ENCODE assay signal across 14 cellular contexts in the genomic region with DNA sequence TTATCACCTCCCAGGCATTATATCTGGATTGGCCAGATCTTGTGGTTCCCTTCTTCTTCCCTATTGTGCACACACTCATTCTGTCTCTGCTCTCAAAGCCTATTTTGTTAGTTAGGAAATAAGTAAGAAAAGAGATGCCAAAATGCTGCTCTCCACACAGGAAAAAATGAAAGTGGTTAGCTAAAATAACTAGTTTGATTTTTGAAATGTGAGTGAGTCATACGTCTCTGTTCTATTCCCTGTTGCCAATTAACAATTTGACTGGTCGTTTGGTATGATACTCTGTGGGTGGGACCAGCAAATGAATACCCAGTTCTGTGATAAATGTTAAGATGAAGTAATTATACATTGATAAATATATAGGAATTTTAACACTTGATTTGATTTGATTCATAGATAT. TPM values are rescaled to one million over a fixed set of nuclear protein-coding genes. Genes with fewer than 3 reads are reported as not detected.
DNase-seq lines count a peak whose midpoint lies in the region; FAIRE-seq and TF ChIP-seq lines count a peak whose summit lies in the region.
"Had no signal": no experiment of that assay in that cellular context is flagged by ENCODE, and none has a peak within 500 bp of the region (broad histone marks: within the 10 kb centered on the region; RNA-seq: fewer than 3 reads in every experiment).

No MANE protein-coding gene starts in this region.

- H3K4me3 Mint-ChIP-seq in activated CD4-positive, alpha-beta memory T cell treated with anti-CD3 and anti-CD28 coated beads, Interleukin-2, amount 10 ng/mL, durations not matched to agents 7 days and 5 days = no peak overlapping the region
- H3K4me3 Mint-ChIP-seq in activated CD4-positive, alpha-beta memory T cell treated with anti-CD3 and anti-CD28 coated beads for 36 hours = no peak overlapping the region
- H3K4me3 Mint-ChIP-seq: activated CD4-positive, alpha-beta T cell treated with anti-CD3 and anti-CD28 coated beads, Interleukin-2, amount 10 ng/mL, durations not matched to agents 7 days and 5 days had no signal

- dilution Hi-C loops in endothelial cell of umbilical vein (cut with MboI; ENCODE audit: extremely low pct_ligation_motif_present, low sequenced_read_pairs) = no loop called here

- FAIRE-seq in endothelial cell of umbilical vein (lab: Jason Lieb, UNC) = no peak

- H3K9me3 Mint-ChIP-seq in activated CD4-positive, alpha-beta memory T cell treated with anti-CD3 and anti-CD28 coated beads, Interleukin-2, amount 10 ng/mL, durations not matched to agents 7 days and 5 days = no peaks in the 10 kb centered on the region
- H3K9me3 Mint-ChIP-seq in activated CD4-positive, alpha-beta memory T cell treated with anti-CD3 and anti-CD28 coated beads for 36 hours = no peaks in the 10 kb centered on the region
- H3K9me3 Mint-ChIP-seq: activated CD4-positive, alpha-beta T cell treated with anti-CD3 and anti-CD28 coated beads, Interleukin-2, amount 10 ng/mL, durations not matched to agents 7 days and 5 days had no signal

- H3K9ac ChIP-seq in endothelial cell of umbilical vein (replicated peaks; ENCODE audit: extremely low read depth, insufficient read depth, low read length) (no peak overlapping the region), skeletal muscle satellite cell (ENCODE audit: low read depth, low read length) (peak overlapping the region; percentile 1)

- H3K4me1 Mint-ChIP-seq in activated CD4-positive, alpha-beta memory T cell treated with anti-CD3 and anti-CD28 coated beads, Interleukin-2, amount 10 ng/mL, durations not matched to agents 7 days and 5 days = peaks cover 38% of the 10 kb centered on the region
- H3K4me1 Mint-ChIP-seq in activated CD4-positive, alpha-beta memory T cell treated with anti-CD3 and anti-CD28 coated beads for 36 hours (ENCODE audit: low read depth) = peaks cover 40% of the 10 kb centered on the region

- H3K9me1 ChIP-seq in endothelial cell of umbilical vein (replicated peaks; ENCODE audit: control insufficient read depth, extremely low read depth, insufficient read depth, low read length) = no peaks in the 10 kb centered on the region

- peaks cover 14% of the 10 kb centered on the region for H3K4me1 ChIP-seq in endothelial cell of umbilical vein (ENCODE audit: control insufficient read depth, extremely low read depth, insufficient read depth, low read length)
- peaks cover 22% of the 10 kb centered on the region for H3K4me1 ChIP-seq in skeletal muscle satellite cell (ENCODE audit: control insufficient read depth, insufficient read depth, low read length)
- H3K4me1 ChIP-seq: adrenal gland had no signal

- H4K20me1 ChIP-seq in endothelial cell of umbilical vein (replicated peaks; ENCODE audit: control insufficient read depth, extremely low read depth, insufficient read depth, low read length) = peaks cover 2% of the 10 kb centered on the region

- intact Hi-C loops in activated CD4-positive, alpha-beta memory T cell treated with anti-CD3 and anti-CD28 coated beads for 36 hours (cut with micrococcal nuclease) = no loop called here
- intact Hi-C loops in endothelial cell of umbilical vein (cut with micrococcal nuclease) = loop anchor here (5.0 kb wide), 2 partner anchors 148 to 453 kb away; no protein-coding TSS in a partner anchor

- peak overlapping the region; percentile 54 for H3K27ac Mint-ChIP-seq in activated CD4-positive, alpha-beta memory T cell treated with anti-CD3 and anti-CD28 coated beads, Interleukin-2, amount 10 ng/mL, durations not matched to agents 7 days and 5 days
- no peak overlapping the region for H3K27ac Mint-ChIP-seq in activated CD4-positive, alpha-beta memory T cell treated with anti-CD3 and anti-CD28 coated beads for 36 hours
- H3K27ac Mint-ChIP-seq: activated CD4-positive, alpha-beta T cell treated with anti-CD3 and anti-CD28 coated beads, Interleukin-2, amount 10 ng/mL, durations not matched to agents 7 days and 5 days had no signal

- TF ChIP-seq CTCF in endothelial cell of umbilical vein (IDR thresholded peaks at IDR 0.05; ENCODE audit: extremely low read depth in 1 of 2, insufficient read depth in 1 of 2, low read depth in 1 of 2, low read length in 2 of 2) = no peak

- CTCF ChIA-PET in activated CD4-positive, alpha-beta memory T cell treated with anti-CD3 and anti-CD28 coated beads, Interleukin-2, amount 10 ng/mL, durations not matched to agents 7 days and 5 days (lab: Charles Lee) = interaction anchor here (1.3 to 2.0 kb wide), 5 partner anchors 25 to 147 kb away, joined by 3 to 10 read pairs (median 6); no protein-coding TSS in a partner anchor
- CTCF ChIA-PET in activated CD4-positive, alpha-beta memory T cell treated with anti-CD3 and anti-CD28 coated beads for 36 hours (lab: Charles Lee) = interaction anchor here (1.0 to 2.7 kb wide), 3 partner anchors 25 to 129 kb away, joined by 3 to 7 read pairs (median 7); no protein-coding TSS in a partner anchor
- CTCF ChIA-PET in endothelial cell of umbilical vein (lab: Charles Lee) = interaction anchor here (1.0 to 2.4 kb wide), 6 partner anchors 10 to 687 kb away, joined by 3 to 13 read pairs (median 4); no protein-coding TSS in a partner anchor

- H3K27me3 ChIP-seq in endothelial cell of umbilical vein (ENCODE audit: control insufficient read depth in 2 of 2, insufficient read depth in 2 of 2, low read length in 2 of 2) (no peaks in the 10 kb centered on the region), skeletal muscle satellite cell (ENCODE audit: control insufficient read depth, insufficient read depth, low read length) (no peaks in the 10 kb centered on the region)
- H3K27me3 ChIP-seq: adrenal gland, hepatocyte, spleen had no signal

- peak overlapping the region; percentile 11 for H3K27ac ChIP-seq in endothelial cell of umbilical vein (ENCODE audit: insufficient read depth, low read depth, low read length)
- H3K27ac ChIP-seq: adrenal gland, hepatocyte, spleen had no signal

- H3K4me2 ChIP-seq in endothelial cell of umbilical vein (ENCODE audit: insufficient read depth, low read length) (peak overlapping the region; percentile 36), skeletal muscle satellite cell (ENCODE audit: low read length) (peak overlapping the region; percentile 46)
- H3K4me2 ChIP-seq: hepatocyte had no signal

- no peaks in the 10 kb centered on the region for H3K27me3 Mint-ChIP-seq in activated CD4-positive, alpha-beta memory T cell treated with anti-CD3 and anti-CD28 coated beads, Interleukin-2, amount 10 ng/mL, durations not matched to agents 7 days and 5 days
- H3K27me3 Mint-ChIP-seq in activated CD4-positive, alpha-beta memory T cell treated with anti-CD3 and anti-CD28 coated beads for 36 hours = no peaks in the 10 kb centered on the region
- H3K27me3 Mint-ChIP-seq: activated CD4-positive, alpha-beta T cell treated with anti-CD3 and anti-CD28 coated beads, Interleukin-2, amount 10 ng/mL, durations not matched to agents 7 days and 5 days had no signal

- H3K9me3 ChIP-seq in endothelial cell of umbilical vein (replicated peaks; ENCODE audit: control insufficient read depth, insufficient read depth, low read length) = no peaks in the 10 kb centered on the region
- no peaks in the 10 kb centered on the region for H3K9me3 ChIP-seq in skeletal muscle satellite cell (replicated peaks; ENCODE audit: low read length)
- H3K9me3 ChIP-seq: adrenal gland, spleen had no signal

- H3K36me3 Mint-ChIP-seq in activated CD4-positive, alpha-beta memory T cell treated with anti-CD3 and anti-CD28 coated beads, Interleukin-2, amount 10 ng/mL, durations not matched to agents 7 days and 5 days (ENCODE audit: low read depth) = peaks cover 48% of the 10 kb centered on the region
- H3K36me3 Mint-ChIP-seq in activated CD4-positive, alpha-beta memory T cell treated with anti-CD3 and anti-CD28 coated beads for 36 hours = peaks cover 35% of the 10 kb centered on the region

- H3K4me3 ChIP-seq in endothelial cell of umbilical vein (replicated peaks in 1 of 3; ENCODE audit: insufficient read depth in 1 of 3, low read depth in 1 of 3, low read length in 3 of 3) (no peak overlapping the region), skeletal muscle satellite cell (ENCODE audit: low read length) (peak overlapping the region; percentile 11)
- H3K4me3 ChIP-seq: adrenal gland, hepatocyte, spleen had no signal

- BruUV-seq in endothelial cell of umbilical vein (replicated peaks; lab: Mats Ljungman, UMichigan) = no TSS peak

- no peak for DNase-seq in activated CD4-positive, alpha-beta memory T cell treated with anti-CD3 and anti-CD28 coated beads, Interleukin-2, amount 10 ng/mL, durations not matched to agents 7 days and 5 days
- DNase-seq in activated CD4-positive, alpha-beta memory T cell treated with anti-CD3 and anti-CD28 coated beads for 36 hours = no peak
- peak; percentile 15 for DNase-seq in OCI-M1 (lab: John Stamatoyannopoulos, UW)
- no peak for DNase-seq in endothelial cell of umbilical vein (ENCODE audit: low read depth, low spot score)
- DNase-seq in NCI-H1436 (lab: John Stamatoyannopoulos, UW) = no peak
- no peak for DNase-seq in NCI-H748 treated with DMSO at 0.1 percent for 48 hours (lab: John Stamatoyannopoulos, UW)
- no peak for DNase-seq in Kasumi-1 (lab: John Stamatoyannopoulos, UW)
- DNase-seq: activated CD4-positive, alpha-beta T cell treated with anti-CD3 and anti-CD28 coated beads, Interleukin-2, amount 10 ng/mL, durations not matched to agents 7 days and 5 days; adrenal gland; effector memory CD4-positive, alpha-beta T cell; NCI-H2081; spleen had no signal

- H3K79me2 ChIP-seq in endothelial cell of umbilical vein (ENCODE audit: control insufficient read depth, insufficient read depth, low read length) = peaks cover 71% of the 10 kb centered on the region

- H3K36me3 ChIP-seq in endothelial cell of umbilical vein (ENCODE audit: control insufficient read depth in 2 of 2, extremely low read depth in 1 of 2, insufficient read depth in 2 of 2, low read length in 2 of 2) (peaks cover 0 to 9% of the 10 kb centered on the region in 2 experiments), skeletal muscle satellite cell (ENCODE audit: insufficient read depth, low read length) (no peaks in the 10 kb centered on the region)
- H3K36me3 ChIP-seq: adrenal gland had no signal

- no peak for TF ChIP-seq POLR2A in endothelial cell of umbilical vein (IDR thresholded peaks at IDR 0.05; ENCODE audit: low read depth, low read length)

- H2AFZ ChIP-seq in endothelial cell of umbilical vein (ENCODE audit: low read depth, low read length) = no peak overlapping the region
- H2AFZ ChIP-seq: hepatocyte had no signal

- POLR2A ChIA-PET in activated CD4-positive, alpha-beta memory T cell treated with anti-CD3 and anti-CD28 coated beads, Interleukin-2, amount 10 ng/mL, durations not matched to agents 7 days and 5 days (lab: Charles Lee) = interaction anchor here (0.8 to 6.9 kb wide), 4 partner anchors 9 to 129 kb away, joined by 3 to 58 read pairs (median 4); a partner anchor contains a TSS
- POLR2A ChIA-PET in activated CD4-positive, alpha-beta memory T cell treated with anti-CD3 and anti-CD28 coated beads for 36 hours (lab: Charles Lee) = interaction anchor here (1.0 to 1.8 kb wide), 2 partner anchors 10 to 27 kb away, joined by 4 to 7 read pairs; no protein-coding TSS in a partner anchor
- POLR2A ChIA-PET in endothelial cell of umbilical vein (lab: Charles Lee) = no interaction called here

RNA-seq across cellular contexts. Expression of a gene that starts 28.2 kb away (rescaled TPM):
- 100 to 1,000 TPM; 291 to 296 TPM for total RNA-seq in activated CD4-positive, alpha-beta memory T cell treated with anti-CD3 and anti-CD28 coated beads, Interleukin-2, amount 10 ng/mL, durations not matched to agents 7 days and 5 days
- 100 to 1,000 TPM; 212 to 215 TPM for total RNA-seq in activated CD4-positive, alpha-beta memory T cell treated with anti-CD3 and anti-CD28 coated beads for 36 hours
- total RNA-seq in endothelial cell of umbilical vein = 134 and 144 TPM in 2 replicates
- 45.2 and 45.3 TPM in 2 replicates for polyA plus RNA-seq in endothelial cell of umbilical vein
- polyA plus RNA-seq in endothelial cell of umbilical vein (2011; cell fraction: cytosol; rRNA removed) = 42.4 and 43.6 TPM in 2 replicates
- polyA plus RNA-seq in endothelial cell of umbilical vein (2011; cell fraction: nucleus; rRNA removed) = 29.9 and 43.9 TPM in 2 replicates
- 37.5 and 82.9 TPM in 2 replicates for polyA plus RNA-seq in endothelial cell of umbilical vein (2012)
- polyA minus RNA-seq in endothelial cell of umbilical vein = 26.2 and 28.9 TPM in 2 replicates
- polyA minus RNA-seq in endothelial cell of umbilical vein (2011; cell fraction: cytosol; rRNA and poly(A)+ RNA removed) = 45.5 TPM
- 23.3 and 28.1 TPM in 2 replicates for polyA minus RNA-seq in endothelial cell of umbilical vein (2011; cell fraction: nucleus; rRNA and poly(A)+ RNA removed)
- 48.9 and 51.3 TPM in 2 replicates for total RNA-seq in skeletal muscle satellite cell (2012; rRNA removed)
